In genomic region chr5:96751203-96752169, GRCh38 we compare ENCODE assay signal across 9 cellular contexts. TPM values are rescaled to one million over a fixed set of nuclear protein-coding genes. Genes with fewer than 3 reads are reported as not detected.
DNase-seq lines count a peak whose midpoint lies in the region; ATAC-seq and TF ChIP-seq lines count a peak whose summit lies in the region.
"Had no signal": no experiment of that assay in that cellular context is flagged by ENCODE, and none has a peak within 500 bp of the region (broad histone marks: within the 10 kb centered on the region; RNA-seq: fewer than 3 reads in every experiment).

No MANE protein-coding gene starts in this region.

- peaks cover 67% of the 10 kb centered on the region for H3K36me3 ChIP-seq in WERI-Rb-1
- peaks cover 94% of the 10 kb centered on the region for H3K36me3 ChIP-seq in MG63

- H3K9me3 ChIP-seq in WERI-Rb-1 (ENCODE audit: severe bottlenecking) (no peaks in the 10 kb centered on the region), MG63 (no peaks in the 10 kb centered on the region)

- no peaks in the 10 kb centered on the region for H3K9me3 Mint-ChIP-seq in activated CD8-positive, alpha-beta T cell treated with anti-CD3 and anti-CD28 coated beads for 36 hours
- no peaks in the 10 kb centered on the region for H3K9me3 Mint-ChIP-seq in activated CD8-positive, alpha-beta T cell treated with anti-CD3 and anti-CD28 coated beads, Interleukin-2, amount 10 ng/mL, durations not matched to agents 7 days and 5 days (ENCODE audit: insufficient read depth)

- POLR2A ChIA-PET in activated CD8-positive, alpha-beta T cell treated with anti-CD3 and anti-CD28 coated beads for 36 hours (lab: Charles Lee): interaction anchor here (0.5 to 1.7 kb wide), 6 partner anchors 10 to 278 kb away, joined by 3 to 4 read pairs (median 3); partner anchors contain the start of genes CAST and ERAP2
- POLR2A ChIA-PET in activated CD8-positive, alpha-beta T cell treated with anti-CD3 and anti-CD28 coated beads, Interleukin-2, amount 10 ng/mL, durations not matched to agents 7 days and 5 days (lab: Charles Lee): interaction anchor here (0.7 to 0.8 kb wide), 2 partner anchors 20 to 57 kb away, joined by 3 to 4 read pairs; partner anchors contain the start of gene ERAP1

- no peak for ATAC-seq in activated CD8-positive, alpha-beta T cell treated with anti-CD3 and anti-CD28 coated beads for 36 hours
- no peak for ATAC-seq in activated CD8-positive, alpha-beta T cell treated with anti-CD3 and anti-CD28 coated beads, Interleukin-2, amount 10 ng/mL, durations not matched to agents 7 days and 5 days
- no peak for ATAC-seq in activated CD4-positive, CD25-positive, alpha-beta regulatory T cell treated with anti-CD3 and anti-CD28 coated beads, Interleukin-2, amount 50 U/mL, for 24 hours

- no peak overlapping the region for H3K4me3 Mint-ChIP-seq in activated CD8-positive, alpha-beta T cell treated with anti-CD3 and anti-CD28 coated beads for 36 hours
- H3K4me3 Mint-ChIP-seq in activated CD8-positive, alpha-beta T cell treated with anti-CD3 and anti-CD28 coated beads, Interleukin-2, amount 10 ng/mL, durations not matched to agents 7 days and 5 days: no peak overlapping the region

- no peaks in the 10 kb centered on the region for H3K27me3 ChIP-seq in WERI-Rb-1 (ENCODE audit: insufficient read depth, low read depth, severe bottlenecking)
- no peaks in the 10 kb centered on the region for H3K27me3 ChIP-seq in MG63

- peak overlapping the region; percentile 43 for H3K27ac Mint-ChIP-seq in activated CD8-positive, alpha-beta T cell treated with anti-CD3 and anti-CD28 coated beads for 36 hours
- no peak overlapping the region for H3K27ac Mint-ChIP-seq in activated CD8-positive, alpha-beta T cell treated with anti-CD3 and anti-CD28 coated beads, Interleukin-2, amount 10 ng/mL, durations not matched to agents 7 days and 5 days

- peaks cover 22% of the 10 kb centered on the region for H3K36me3 Mint-ChIP-seq in activated CD8-positive, alpha-beta T cell treated with anti-CD3 and anti-CD28 coated beads for 36 hours (ENCODE audit: low read depth)
- H3K36me3 Mint-ChIP-seq in activated CD8-positive, alpha-beta T cell treated with anti-CD3 and anti-CD28 coated beads, Interleukin-2, amount 10 ng/mL, durations not matched to agents 7 days and 5 days (ENCODE audit: low read depth): peaks cover 57% of the 10 kb centered on the region

- H3K4me1 Mint-ChIP-seq in activated CD8-positive, alpha-beta T cell treated with anti-CD3 and anti-CD28 coated beads for 36 hours (ENCODE audit: low read depth): peaks cover 13% of the 10 kb centered on the region
- no peaks in the 10 kb centered on the region for H3K4me1 Mint-ChIP-seq in activated CD8-positive, alpha-beta T cell treated with anti-CD3 and anti-CD28 coated beads, Interleukin-2, amount 10 ng/mL, durations not matched to agents 7 days and 5 days (ENCODE audit: low read depth)

- H3K4me3 ChIP-seq in WERI-Rb-1 (ENCODE audit: low read depth, low read length) (no peak overlapping the region), MG63 (no peak overlapping the region)

- peak overlapping the region; percentile 20; the same call in 1 of the 2 replicates for H3K27ac ChIP-seq in WERI-Rb-1

- CTCF ChIA-PET in activated CD8-positive, alpha-beta T cell treated with anti-CD3 and anti-CD28 coated beads for 36 hours (lab: Charles Lee): interaction anchor here (0.5 to 4.6 kb wide), 49 partner anchors 9 to 417 kb away, joined by 3 to 52 read pairs (median 4); partner anchors contain the start of genes ERAP1, ERAP2 and LIX1
- CTCF ChIA-PET in activated CD8-positive, alpha-beta T cell treated with anti-CD3 and anti-CD28 coated beads, Interleukin-2, amount 10 ng/mL, durations not matched to agents 7 days and 5 days (lab: Charles Lee): interaction anchor here (0.7 to 4.8 kb wide), 45 partner anchors 9 to 443 kb away, joined by 3 to 53 read pairs (median 4); partner anchors contain the start of genes ERAP2 and LIX1

- no peak for DNase-seq in activated CD8-positive, alpha-beta T cell treated with anti-CD3 and anti-CD28 coated beads for 36 hours
- DNase-seq in activated CD8-positive, alpha-beta T cell treated with anti-CD3 and anti-CD28 coated beads, Interleukin-2, amount 10 ng/mL, durations not matched to agents 7 days and 5 days: no peak
- DNase-seq in WERI-Rb-1 (no peak), hippocampal formation (lab: John Stamatoyannopoulos, UW) (peak; percentile 24), putamen (ENCODE audit: low spot score) (peak; percentile 37), H4 (ENCODE audit: low spot score) (no peak), MG63 (no peak)
- DNase-seq: GOT3 had no signal

- no peaks in the 10 kb centered on the region for H3K27me3 Mint-ChIP-seq in activated CD8-positive, alpha-beta T cell treated with anti-CD3 and anti-CD28 coated beads for 36 hours
- H3K27me3 Mint-ChIP-seq in activated CD8-positive, alpha-beta T cell treated with anti-CD3 and anti-CD28 coated beads, Interleukin-2, amount 10 ng/mL, durations not matched to agents 7 days and 5 days (ENCODE audit: low read depth): no peaks in the 10 kb centered on the region

- TF ChIP-seq CTCF in activated CD8-positive, alpha-beta T cell treated with anti-CD3 and anti-CD28 coated beads for 36 hours (IDR thresholded peaks at IDR 0.05): no peak
- no peak for TF ChIP-seq CTCF in WERI-Rb-1 (IDR thresholded peaks at IDR 0.05; ENCODE audit: low read depth, low read length)

- intact Hi-C loops in activated CD8-positive, alpha-beta T cell treated with anti-CD3 and anti-CD28 coated beads for 36 hours (cut with micrococcal nuclease): loop anchor here (2.0 kb wide), 1 partner anchor 411 kb away; no protein-coding TSS in a partner anchor

RNA-seq across cellular contexts. Expression of gene ERAP1, which starts 56.3 kb away (rescaled TPM):
- total RNA-seq in activated CD8-positive, alpha-beta T cell treated with anti-CD3 and anti-CD28 coated beads for 36 hours: 10 to 100 TPM; 60.1 to 62.3 TPM
- total RNA-seq in activated CD8-positive, alpha-beta T cell treated with anti-CD3 and anti-CD28 coated beads, Interleukin-2, amount 10 ng/mL, durations not matched to agents 7 days and 5 days: 100 to 1,000 TPM in 1 of 2 experiments, 10 to 100 TPM in 1; 98.4 to 105 TPM
- total RNA-seq in H4 (2014; rRNA removed; shearing (Covaris generic)): 33.2 and 53.4 TPM in 2 replicates
- 12.6 and 19.7 TPM in 2 replicates for total RNA-seq in MG63 (2014; rRNA removed; shearing (Covaris generic); ENCODE audit: low replicate concordance)

Comparison
In these comparisons a context has a peak if more than half of its experiments do, and no peak if none do; other contexts are left out.
1. DNase-seq: peak in hippocampal formation (2 of 2) and putamen (single experiment); none in activated CD8-positive, alpha-beta T cell treated with anti-CD3 and anti-CD28 coated beads for 36 hours (single experiment), activated CD8-positive, alpha-beta T cell treated with anti-CD3 and anti-CD28 coated beads, Interleukin-2, amount 10 ng/mL, durations not matched to agents 7 days and 5 days (single experiment), WERI-Rb-1 (single experiment), H4 (single experiment) and MG63 (single experiment).